In genomic region chr17:19369846-19370492, GRCh38 we compare ENCODE assay signal across 7 cellular contexts. TPM values are rescaled to one million over a fixed set of nuclear protein-coding genes. Genes with fewer than 3 reads are reported as not detected.
A peak's percentile ranks its signal among the peaks of the same experiment; 100 is the strongest.
DNase-seq lines count a peak whose midpoint lies in the region; ATAC-seq and FAIRE-seq lines count a peak whose summit lies in the region.
"Had no signal": no experiment of that assay in that cellular context is flagged by ENCODE, and none has a peak within 500 bp of the region (broad histone marks: within the 10 kb centered on the region; RNA-seq: fewer than 3 reads in every experiment).

No MANE protein-coding gene starts in this region.

- H3K9me3 Mint-ChIP-seq in activated T-helper 17 cell treated with anti-CD3 and anti-CD28 coated beads, Interleukin-2, amount 50 U/mL, for 72 hours, result no peaks in the 10 kb centered on the region

- peak; percentile 33 for FAIRE-seq in HTR-8/SVneo (lab: Jason Lieb, UNC)

- no peaks in the 10 kb centered on the region for H3K9me3 ChIP-seq in mucosa of rectum (ENCODE audit: control insufficient read depth in 2 of 2, low read length in 2 of 2)

- peaks cover 24% of the 10 kb centered on the region for H3K4me1 Mint-ChIP-seq in activated T-helper 17 cell treated with anti-CD3 and anti-CD28 coated beads, Interleukin-2, amount 50 U/mL, for 72 hours

- H3K4me3 ChIP-seq in mucosa of rectum (ENCODE audit: low read length in 2 of 2), result no peak overlapping the region

- no peaks in the 10 kb centered on the region for H3K36me3 ChIP-seq in mucosa of rectum (ENCODE audit: control insufficient read depth in 2 of 2, insufficient read depth in 2 of 2, low read length in 2 of 2)

- no peaks in the 10 kb centered on the region for H3K27me3 ChIP-seq in mucosa of rectum (ENCODE audit: control insufficient read depth in 2 of 2, insufficient read depth in 2 of 2, low read length in 2 of 2)

- no peaks in the 10 kb centered on the region for H3K27me3 Mint-ChIP-seq in activated T-helper 17 cell treated with anti-CD3 and anti-CD28 coated beads, Interleukin-2, amount 50 U/mL, for 72 hours

- peak; percentile 86 for ATAC-seq in activated T-helper 17 cell treated with anti-CD3 and anti-CD28 coated beads, Interleukin-2, amount 50 U/mL, for 72 hours (replicated peaks)
- ATAC-seq in GM18868 (IDR thresholded peaks at IDR 0.05; ENCODE audit: unreplicated experiment) (no peak), GM21526 (IDR thresholded peaks at IDR 0.05; ENCODE audit: low FRiP score, unreplicated experiment) (no peak)

- peaks cover 11 to 17% of the 10 kb centered on the region in 2 donors for H3K4me1 ChIP-seq in mucosa of rectum (ENCODE audit: control insufficient read depth in 2 of 2, insufficient read depth in 2 of 2, low read length in 2 of 2)

- no peaks in the 10 kb centered on the region for H3K36me3 Mint-ChIP-seq in activated T-helper 17 cell treated with anti-CD3 and anti-CD28 coated beads, Interleukin-2, amount 50 U/mL, for 72 hours (ENCODE audit: low read depth)

- no peak overlapping the region for H3K9ac ChIP-seq in mucosa of rectum (ENCODE audit: low read depth in 1 of 2, low read length in 2 of 2)

- peak overlapping the region; percentile 16 to 56 for H3K27ac ChIP-seq in mucosa of rectum (ENCODE audit: low read depth in 2 of 2, low read length in 2 of 2)

- peak overlapping the region; percentile 77 for H3K4me3 Mint-ChIP-seq in activated T-helper 17 cell treated with anti-CD3 and anti-CD28 coated beads, Interleukin-2, amount 50 U/mL, for 72 hours

- DNase-seq in HTR-8/SVneo (ENCODE audit: insufficient read length, low spot score) (no peak), superior temporal gyrus (ENCODE audit: extremely low spot score) (no peak)

- H3K27ac Mint-ChIP-seq in activated T-helper 17 cell treated with anti-CD3 and anti-CD28 coated beads, Interleukin-2, amount 50 U/mL, for 72 hours, result peak overlapping the region; percentile 84

RNA-seq across cellular contexts. Expression of gene B9D1, which starts 7.4 kb away (rescaled TPM):
- 1 to 10 TPM; 2.8 to 3.4 TPM for total RNA-seq in activated T-helper 17 cell treated with anti-CD3 and anti-CD28 coated beads, Interleukin-2, amount 50 U/mL, for 72 hours

RNA-seq across cellular contexts. Expression of gene MAPK7, which starts 8.3 kb away (rescaled TPM):
- total RNA-seq in activated T-helper 17 cell treated with anti-CD3 and anti-CD28 coated beads, Interleukin-2, amount 50 U/mL, for 72 hours, result 10 to 100 TPM; 22.1 to 39.3 TPM

RNA-seq across cellular contexts. Expression of gene MFAP4, which starts 17.0 kb away (rescaled TPM):
- total RNA-seq in activated T-helper 17 cell treated with anti-CD3 and anti-CD28 coated beads, Interleukin-2, amount 50 U/mL, for 72 hours, result not detected
- total RNA-seq: MCF 10A had no signal

RNA-seq across cellular contexts. Expression of gene RNF112, which starts 41.1 kb away (rescaled TPM):
- 1 to 10 TPM in 1 of 2 donors, under 1 TPM in 1; 0.56 to 3.1 TPM for total RNA-seq in activated T-helper 17 cell treated with anti-CD3 and anti-CD28 coated beads, Interleukin-2, amount 50 U/mL, for 72 hours
- total RNA-seq: MCF 10A had no signal
